ENCODE assay signal across 20 cellular contexts in genomic region chrX:121245763-121246162, GRCh38.
"Had no signal": no experiment of that assay in that cellular context is flagged by ENCODE, and none has a peak within 500 bp of the region (broad histone marks: within the 10 kb centered on the region; RNA-seq: fewer than 3 reads in every experiment).

No MANE protein-coding gene starts in this region.

- H3K4me3 Mint-ChIP-seq: memory B cell; natural killer cell; stimulated activated naive B cell treated with anti-CD40 and anti-IgM and Interleukin-4, amounts not matched to agents 10 μg/mL and 1 μg/mL and 100 μg/mL, for 72 hours; stimulated activated naive CD8-positive, alpha-beta T cell treated with anti-CD3 and anti-CD28 coated beads, Interleukin-15, Interleukin-2, amounts not matched to agents 100 ng/mL and 50 ng/mL, for 24 hours had no signal

- FAIRE-seq: endothelial cell of umbilical vein, keratinocyte, urothelium cell line had no signal

- H3K9me3 Mint-ChIP-seq: stimulated activated naive CD8-positive, alpha-beta T cell treated with anti-CD3 and anti-CD28 coated beads, Interleukin-15, Interleukin-2, amounts not matched to agents 100 ng/mL and 50 ng/mL, for 24 hours had no signal

- H3K36me3 Mint-ChIP-seq: memory B cell; natural killer cell; stimulated activated naive B cell treated with anti-CD40 and anti-IgM and Interleukin-4, amounts not matched to agents 10 μg/mL and 1 μg/mL and 100 μg/mL, for 72 hours had no signal

- H3K36me3 ChIP-seq: esophagus muscularis mucosa, lower lobe of right lung, thoracic aorta, tibial nerve, upper lobe of left lung had no signal

- H3K27ac Mint-ChIP-seq: memory B cell; natural killer cell; stimulated activated naive B cell treated with anti-CD40 and anti-IgM and Interleukin-4, amounts not matched to agents 10 μg/mL and 1 μg/mL and 100 μg/mL, for 72 hours; stimulated activated naive CD8-positive, alpha-beta T cell treated with anti-CD3 and anti-CD28 coated beads, Interleukin-15, Interleukin-2, amounts not matched to agents 100 ng/mL and 50 ng/mL, for 24 hours had no signal

- H3K27ac ChIP-seq: coronary artery, esophagus muscularis mucosa, foreskin keratinocyte, lower lobe of right lung, thoracic aorta, tibial nerve, upper lobe of left lung had no signal

- ATAC-seq: foreskin keratinocyte; left ventricle myocardium superior; lower lobe of right lung; natural killer cell; sciatic nerve; stimulated activated naive B cell treated with anti-CD40 and anti-IgM and Interleukin-4, amounts not matched to agents 10 μg/mL and 1 μg/mL and 100 μg/mL, for 72 hours had no signal

- H3K4me1 Mint-ChIP-seq: memory B cell; natural killer cell; stimulated activated naive B cell treated with anti-CD40 and anti-IgM and Interleukin-4, amounts not matched to agents 10 μg/mL and 1 μg/mL and 100 μg/mL, for 72 hours had no signal

- H3K4me1 ChIP-seq: esophagus muscularis mucosa, foreskin keratinocyte, lower lobe of right lung, tibial nerve, upper lobe of left lung had no signal

- H3K9me3 ChIP-seq: esophagus muscularis mucosa, lower lobe of right lung, thoracic aorta, tibial nerve, upper lobe of left lung had no signal

- DNase-seq: dermis blood vessel endothelial cell; effector memory CD4-positive, alpha-beta T cell; foreskin keratinocyte; left ventricle myocardium superior; lower lobe of right lung; natural killer cell; stimulated activated CD4-positive, alpha-beta T cell treated with anti-CD3 and anti-CD28 coated beads, Interleukin-2, amount 100 ng/mL, for 24 hours; stimulated activated CD4-positive, alpha-beta T cell treated with anti-CD3 and anti-CD28 coated beads, Interleukin-4, amount 100 ng/mL, for 4 hours; stimulated activated naive B cell treated with anti-CD40 and anti-IgM and Interleukin-4, amounts not matched to agents 10 μg/mL and 1 μg/mL and 100 μg/mL, for 72 hours; upper lobe of left lung had no signal

- H3K4me3 ChIP-seq: coronary artery, esophagus muscularis mucosa, lower lobe of right lung, thoracic aorta, tibial nerve, upper lobe of left lung had no signal

- H3K27me3 ChIP-seq: esophagus muscularis mucosa, foreskin keratinocyte, tibial nerve, upper lobe of left lung had no signal

- H3K27me3 Mint-ChIP-seq: memory B cell; stimulated activated naive B cell treated with anti-CD40 and anti-IgM and Interleukin-4, amounts not matched to agents 10 μg/mL and 1 μg/mL and 100 μg/mL, for 72 hours; stimulated activated naive CD8-positive, alpha-beta T cell treated with anti-CD3 and anti-CD28 coated beads, Interleukin-15, Interleukin-2, amounts not matched to agents 100 ng/mL and 50 ng/mL, for 24 hours had no signal
